ENCODE assay signal across 13 cellular contexts in the genomic region with DNA sequence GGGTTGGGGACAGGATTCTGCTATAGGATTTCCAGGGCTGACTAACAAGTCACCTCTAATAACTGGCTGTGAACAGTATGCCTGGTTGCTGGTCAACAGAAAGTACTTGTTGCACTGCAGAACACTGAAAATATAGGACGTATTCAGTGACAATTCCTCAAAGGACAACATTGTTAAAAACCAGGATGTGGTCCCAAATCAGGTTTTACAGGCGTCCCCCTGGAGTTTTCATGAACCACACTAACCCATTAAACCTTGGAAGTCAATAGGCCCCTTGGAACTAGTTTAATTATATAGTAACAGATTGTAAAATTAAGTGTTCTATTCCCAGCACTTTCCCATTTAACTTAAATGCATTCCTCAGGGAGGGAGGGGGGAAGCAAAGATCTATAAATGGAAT.
"Had no signal": no experiment of that assay in that cellular context is flagged by ENCODE, and none has a peak within 500 bp of the region (broad histone marks: within the 10 kb centered on the region; RNA-seq: fewer than 3 reads in every experiment).

No MANE protein-coding gene starts in this region.

- ATAC-seq: K562, Panc1, SK-N-SH treated with all-trans-retinoic acid at 6 μM for 48 hours, T-helper 17 cell had no signal

- DNase-seq: Kasumi-1, MM.1S, NCI-H1092 treated with DMSO at 0.1 percent for 48 hours, NCI-H146, NCI-H1930, NCI-H2081, NCI-H2227 treated with DMSO at 0.1 percent for 48 hours, NCI-H526 treated with DMSO at 0.1 percent for 48 hours, T-helper 1 cell, T-helper 17 cell had no signal
